Comparison of ENCODE assay signal across 1 cellular context in the genomic region with DNA sequence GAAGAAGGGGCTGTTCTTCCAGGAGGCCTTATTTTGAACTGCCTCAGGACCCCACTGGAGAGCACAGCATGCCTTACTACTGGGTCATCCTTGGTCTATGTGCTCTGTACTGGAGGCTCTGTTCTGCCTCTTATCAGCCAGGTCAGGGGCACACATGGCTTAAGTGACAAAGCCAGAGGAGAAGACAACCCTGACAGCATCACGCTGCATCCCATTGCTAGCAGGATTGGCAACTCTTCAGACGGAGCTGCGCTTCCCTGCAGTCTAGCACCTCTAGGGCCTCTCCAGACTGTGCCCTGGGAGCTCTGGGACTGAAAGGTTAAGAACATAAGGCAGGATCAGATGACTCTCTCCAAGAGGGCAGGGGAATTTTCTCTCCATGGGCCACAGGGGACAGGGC.
TF ChIP-seq lines count a peak whose summit lies in the region.

No MANE protein-coding gene starts in this region.

TF ChIP-seq in GM12891, 5 proteins besides CTCF, POLR2A, EP300 and RAD21:
- TF ChIP-seq POLR2AphosphoS5 (IDR thresholded peaks at IDR 0.05; ENCODE audit: low read depth, low read length) (0 out of 2 replicates have a peak, but pooled peaks have one; percentile 26), TAF1 (IDR thresholded peaks at IDR 0.05; ENCODE audit: low read depth, low read length) (no peak)
TF ChIP-seq in GM12891: peak in this region for 1.
